ENCODE assay signal across 18 cellular contexts in the genomic region with DNA sequence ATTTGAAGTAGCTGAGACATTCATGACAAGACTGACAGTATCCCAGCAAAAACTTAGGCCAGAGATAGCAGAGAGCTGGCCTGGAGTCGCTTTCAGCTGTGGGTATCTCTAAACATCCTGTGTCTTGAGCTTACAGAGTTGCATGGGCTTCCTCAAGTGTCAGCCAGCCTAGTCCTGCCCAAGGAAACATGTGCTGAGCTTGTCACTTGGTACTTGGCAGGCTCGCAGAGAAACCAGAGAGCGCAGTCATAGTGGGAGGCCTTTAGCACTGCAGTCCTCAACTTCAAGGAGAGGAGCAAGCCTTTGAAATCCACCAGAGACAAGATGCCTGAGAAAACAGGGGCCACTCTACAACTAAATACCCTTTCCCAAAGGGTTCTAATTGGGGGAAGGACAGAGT. TPM values are rescaled to one million over a fixed set of nuclear protein-coding genes. Genes with fewer than 3 reads are reported as not detected.
A peak's percentile ranks its signal among the peaks of the same experiment; 100 is the strongest.
DNase-seq lines count a peak whose midpoint lies in the region; ATAC-seq, FAIRE-seq and TF ChIP-seq lines count a peak whose summit lies in the region.
"Had no signal": no experiment of that assay in that cellular context is flagged by ENCODE, and none has a peak within 500 bp of the region (broad histone marks: within the 10 kb centered on the region; RNA-seq: fewer than 3 reads in every experiment).

No MANE protein-coding gene starts in this region.

- peak; percentile 14 for DNase-seq in AG20443 (ENCODE audit: low spot score)
- DNase-seq in Right ventricle myocardium superior: no peak
- peak; percentile 73 for DNase-seq in islet precursor cell
- no peak for DNase-seq in nephron progenitor cell
- DNase-seq in urothelium cell line (ENCODE audit: low spot score): no peak
- no peak for DNase-seq in NCI-H2227 treated with DMSO at 0.1 percent for 48 hours (lab: John Stamatoyannopoulos, UW)
- DNase-seq: CD4-positive, alpha-beta memory T cell; DMS79 treated with DMSO at 0.1 percent for 48 hours; GF-D8; KBM-7; NCI-H1436 treated with DMSO at 0.1 percent for 48 hours; NCI-H2081; NCI-H446; NCI-H774 had no signal

- H3K27ac Mint-ChIP-seq in nephron progenitor cell: peak overlapping the region; percentile 52
- H3K27ac Mint-ChIP-seq: B cell; CD4-positive, alpha-beta memory T cell; GM23338 had no signal

- TF ChIP-seq CTCF in nephron progenitor cell (IDR thresholded peaks at IDR 0.05): no peak

- peaks cover 19% of the 10 kb centered on the region for H3K36me3 Mint-ChIP-seq in nephron progenitor cell (ENCODE audit: low read depth)
- H3K36me3 Mint-ChIP-seq: CD4-positive, alpha-beta memory T cell had no signal

- ATAC-seq in Right ventricle myocardium superior (ENCODE audit: poor library complexity) (peak; percentile 83), HG02970 (IDR thresholded peaks at IDR 0.05; ENCODE audit: low FRiP score, unreplicated experiment) (no peak), HG03439 (IDR thresholded peaks at IDR 0.05; ENCODE audit: unreplicated experiment) (no peak)
- ATAC-seq: GM23338 had no signal

- intact Hi-C loops in Right ventricle myocardium superior (cut with DNase I): no loop called here

- FAIRE-seq in urothelium cell line (lab: Jason Lieb, UNC): no peak

- no peaks in the 10 kb centered on the region for H3K27me3 Mint-ChIP-seq in nephron progenitor cell (ENCODE audit: low read depth, poor library complexity)
- H3K27me3 Mint-ChIP-seq: B cell; CD4-positive, alpha-beta memory T cell had no signal

- no peak overlapping the region for H3K4me3 Mint-ChIP-seq in nephron progenitor cell
- H3K4me3 Mint-ChIP-seq: B cell; CD4-positive, alpha-beta memory T cell; GM23338 had no signal

- no peaks in the 10 kb centered on the region for H3K9me3 Mint-ChIP-seq in nephron progenitor cell
- H3K9me3 Mint-ChIP-seq: GM23338 had no signal

- peaks cover 8% of the 10 kb centered on the region for H3K4me1 Mint-ChIP-seq in nephron progenitor cell
- H3K4me1 Mint-ChIP-seq: B cell; CD4-positive, alpha-beta memory T cell had no signal

RNA-seq across cellular contexts. Expression of a gene that starts 43.4 kb away (rescaled TPM):
- total RNA-seq in Right ventricle myocardium superior: 27.1 TPM
- total RNA-seq: B cell had no signal

Comparison
In these comparisons a context has a peak if more than half of its experiments do, and no peak if none do; other contexts are left out.
1. DNase-seq: peak in AG20443 (single experiment) and islet precursor cell (single experiment); none in Right ventricle myocardium superior (single experiment), nephron progenitor cell (single experiment), urothelium cell line (single experiment) and NCI-H2227 treated with DMSO at 0.1 percent for 48 hours (single experiment).